In the genomic region with DNA sequence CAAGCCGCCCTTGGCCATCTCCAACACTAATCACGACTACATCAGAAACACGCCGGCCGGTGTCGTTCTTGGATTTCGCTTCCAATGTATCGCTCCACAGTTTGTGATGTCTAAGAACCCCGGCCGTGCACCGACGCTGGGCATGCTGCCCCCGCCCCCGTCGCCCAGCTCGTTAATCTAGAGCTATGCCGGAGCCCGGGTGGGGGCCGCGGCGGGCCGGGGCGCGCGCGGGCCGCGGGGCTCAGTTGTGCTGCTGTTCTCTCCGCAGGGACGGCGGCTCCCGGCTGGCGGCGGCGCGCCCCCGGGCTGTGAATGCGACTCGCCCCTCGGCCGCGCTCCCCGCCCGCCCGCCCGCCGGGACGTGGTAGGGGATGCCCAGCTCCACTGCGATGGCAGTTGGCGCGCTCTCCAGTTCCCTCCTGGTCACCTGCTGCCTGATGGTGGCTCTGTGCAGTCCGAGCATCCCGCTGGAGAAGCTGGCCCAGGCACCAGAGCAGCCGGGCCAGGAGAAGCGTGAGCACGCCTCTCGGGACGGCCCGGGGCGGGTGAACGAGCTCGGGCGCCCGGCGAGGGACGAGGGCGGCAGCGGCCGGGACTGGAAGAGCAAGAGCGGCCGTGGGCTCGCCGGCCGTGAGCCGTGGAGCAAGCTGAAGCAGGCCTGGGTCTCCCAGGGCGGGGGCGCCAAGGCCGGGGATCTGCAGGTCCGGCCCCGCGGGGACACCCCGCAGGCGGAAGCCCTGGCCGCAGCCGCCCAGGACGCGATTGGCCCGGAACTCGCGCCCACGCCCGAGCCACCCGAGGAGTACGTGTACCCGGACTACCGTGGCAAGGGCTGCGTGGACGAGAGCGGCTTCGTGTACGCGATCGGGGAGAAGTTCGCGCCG, we compare ENCODE assay signal across 9 cellular contexts. TPM values are rescaled to one million over a fixed set of nuclear protein-coding genes. Genes with fewer than 3 reads are reported as not detected.
A peak's percentile ranks its signal among the peaks of the same experiment; 100 is the strongest.
DNase-seq lines count a peak whose midpoint lies in the region; ATAC-seq and TF ChIP-seq lines count a peak whose summit lies in the region.
"Had no signal": no experiment of that assay in that cellular context is flagged by ENCODE, and none has a peak within 500 bp of the region (broad histone marks: within the 10 kb centered on the region; RNA-seq: fewer than 3 reads in every experiment).

No MANE protein-coding gene starts in this region.

- intact Hi-C loops in prostate gland (cut with DNase I) (no loop called here), A673 (cut with micrococcal nuclease; ENCODE audit: unreplicated experiment) (no loop called here)

- H3K27me3 ChIP-seq in iPS-15b (ENCODE audit: control insufficient read depth, insufficient read depth, low read length) = peaks cover 62% of the 10 kb centered on the region
- H3K27me3 ChIP-seq in prostate gland (replicated peaks; ENCODE audit: insufficient read depth) = no peaks in the 10 kb centered on the region
- peaks cover 29% of the 10 kb centered on the region for H3K27me3 ChIP-seq in A673 (replicated peaks; ENCODE audit: insufficient read depth, low read depth, low read length, poor library complexity)

- H3K27ac ChIP-seq in prostate gland (no peak overlapping the region), A673 (ENCODE audit: low read depth, low read length, poor library complexity, severe bottlenecking) (no peak overlapping the region)

- H3K36me3 ChIP-seq in iPS-15b (ENCODE audit: control insufficient read depth, insufficient read depth, low read length) (no peaks in the 10 kb centered on the region), prostate gland (no peaks in the 10 kb centered on the region), A673 (ENCODE audit: insufficient read depth, low read length, poor library complexity, severe bottlenecking) (no peaks in the 10 kb centered on the region)

- CTCF ChIA-PET in A673 (lab: Charles Lee) = no interaction called here

- no peak overlapping the region for H3K9ac ChIP-seq in iPS-15b (ENCODE audit: low read depth, low read length)

- in situ Hi-C loops in G401 (cut with HindIII; ENCODE audit: low sequenced_read_pairs) = no loop called here

- H3K4me1 ChIP-seq in iPS-15b (ENCODE audit: control insufficient read depth, insufficient read depth, low read length) (no peaks in the 10 kb centered on the region), prostate gland (replicated peaks) (peaks cover 3% of the 10 kb centered on the region), A673 (ENCODE audit: insufficient read depth, low read length, poor library complexity, severe bottlenecking) (no peaks in the 10 kb centered on the region)

- BruUV-seq in A673 (replicated peaks; lab: Mats Ljungman, UMichigan) = no TSS peak

- TF ChIP-seq CTCF in prostate gland (IDR thresholded peaks at IDR 0.05) (no peak), A673 (conservative IDR thresholded peaks at IDR 0.05; ENCODE audit: low read depth, low read length) (no peak)

- peak; percentile 14 for ATAC-seq in activated naive CD8-positive, alpha-beta T cell treated with anti-CD3 and anti-CD28 coated beads, Interleukin-2, amount 10 ng/mL, durations not matched to agents 7 days and 5 days (ENCODE audit: low read depth)

- POLR2A ChIA-PET in activated naive CD8-positive, alpha-beta T cell treated with anti-CD3 and anti-CD28 coated beads, Interleukin-2, amount 10 ng/mL, durations not matched to agents 7 days and 5 days (lab: Charles Lee) = no interaction called here
- POLR2A ChIA-PET in A673 (lab: Charles Lee; ENCODE audit: low non-redundant PET) = no interaction called here

- H3K4me3 ChIP-seq in iPS-15b (ENCODE audit: low read depth, low read length) = peak overlapping the region; percentile 41
- H3K4me3 ChIP-seq in prostate gland = peak overlapping the region; percentile 10 to 32
- no peak overlapping the region for H3K4me3 ChIP-seq in A673 (ENCODE audit: low read depth, low read length, poor library complexity, severe bottlenecking)

- H3K27ac Mint-ChIP-seq in activated naive CD8-positive, alpha-beta T cell treated with anti-CD3 and anti-CD28 coated beads, Interleukin-2, amount 10 ng/mL, durations not matched to agents 7 days and 5 days = no peak overlapping the region

- H3K9me3 ChIP-seq in iPS-15b (ENCODE audit: control insufficient read depth, insufficient read depth, low read length) (no peaks in the 10 kb centered on the region), prostate gland (no peaks in the 10 kb centered on the region), A673 (ENCODE audit: low read depth, low read length, poor library complexity, severe bottlenecking) (peaks cover 3% of the 10 kb centered on the region)

- peaks cover 3% of the 10 kb centered on the region for H3K4me1 Mint-ChIP-seq in activated naive CD8-positive, alpha-beta T cell treated with anti-CD3 and anti-CD28 coated beads, Interleukin-2, amount 10 ng/mL, durations not matched to agents 7 days and 5 days

- no peak overlapping the region for H3K4me3 Mint-ChIP-seq in activated naive CD8-positive, alpha-beta T cell treated with anti-CD3 and anti-CD28 coated beads, Interleukin-2, amount 10 ng/mL, durations not matched to agents 7 days and 5 days

- WGBS in prostate gland = 1% methylated on average over 67 of the region's 106 CpGs

- no peaks in the 10 kb centered on the region for H3K9me3 Mint-ChIP-seq in activated naive CD8-positive, alpha-beta T cell treated with anti-CD3 and anti-CD28 coated beads, Interleukin-2, amount 10 ng/mL, durations not matched to agents 7 days and 5 days

- H3K36me3 Mint-ChIP-seq in activated naive CD8-positive, alpha-beta T cell treated with anti-CD3 and anti-CD28 coated beads, Interleukin-2, amount 10 ng/mL, durations not matched to agents 7 days and 5 days = no peaks in the 10 kb centered on the region

- no peak for TF ChIP-seq POLR2A in prostate gland (IDR thresholded peaks at IDR 0.05)

- peaks cover 72% of the 10 kb centered on the region for H3K27me3 Mint-ChIP-seq in activated naive CD8-positive, alpha-beta T cell treated with anti-CD3 and anti-CD28 coated beads, Interleukin-2, amount 10 ng/mL, durations not matched to agents 7 days and 5 days

- peak; percentile 80 for DNase-seq in G401 (ENCODE audit: low spot score)
- peak; percentile 33 for DNase-seq in activated naive CD8-positive, alpha-beta T cell treated with anti-CD3 and anti-CD28 coated beads, Interleukin-2, amount 10 ng/mL, durations not matched to agents 7 days and 5 days
- DNase-seq in prostate gland (ENCODE audit: low spot score) = no peak
- DNase-seq in NCI-H2196 treated with DMSO at 0.1 percent for 48 hours (lab: John Stamatoyannopoulos, UW; ENCODE audit: unreplicated experiment) = no peak
- no peak for DNase-seq in NCI-H510A treated with DMSO at 0.1 percent for 48 hours (lab: John Stamatoyannopoulos, UW)
- no peak for DNase-seq in A673 (ENCODE audit: low spot score)
- DNase-seq in NCI-H1417 treated with DMSO at 0.1 percent for 48 hours (lab: John Stamatoyannopoulos, UW) = no peak
- DNase-seq: activated CD4-positive, alpha-beta T cell treated with anti-CD3 and anti-CD28 coated beads, Interleukin-2, amount 50 U/mL, for 1 hour had no signal

RNA-seq across cellular contexts. Expression of gene VWC2, which starts 1.9 kb away (rescaled TPM):
- total RNA-seq in G401 (2014; rRNA removed; shearing (Covaris generic)) = not detected in 2 replicates
- not detected for total RNA-seq in activated naive CD8-positive, alpha-beta T cell treated with anti-CD3 and anti-CD28 coated beads, Interleukin-2, amount 10 ng/mL, durations not matched to agents 7 days and 5 days
- total RNA-seq in prostate gland = under 1 TPM in 1 of 2 donors, not detected in 1; 0.11 TPM
- not detected in 2 replicates for total RNA-seq in A673 (2021)

Comparison
In these comparisons a context has a peak if more than half of its experiments do, and no peak if none do; other contexts are left out.
1. DNase-seq: peak in G401 (single experiment) and activated naive CD8-positive, alpha-beta T cell treated with anti-CD3 and anti-CD28 coated beads, Interleukin-2, amount 10 ng/mL, durations not matched to agents 7 days and 5 days (single experiment); none in prostate gland (single experiment), NCI-H2196 treated with DMSO at 0.1 percent for 48 hours (single experiment), NCI-H510A treated with DMSO at 0.1 percent for 48 hours (single experiment), A673 (single experiment) and NCI-H1417 treated with DMSO at 0.1 percent for 48 hours (single experiment).